In the genomic region with DNA sequence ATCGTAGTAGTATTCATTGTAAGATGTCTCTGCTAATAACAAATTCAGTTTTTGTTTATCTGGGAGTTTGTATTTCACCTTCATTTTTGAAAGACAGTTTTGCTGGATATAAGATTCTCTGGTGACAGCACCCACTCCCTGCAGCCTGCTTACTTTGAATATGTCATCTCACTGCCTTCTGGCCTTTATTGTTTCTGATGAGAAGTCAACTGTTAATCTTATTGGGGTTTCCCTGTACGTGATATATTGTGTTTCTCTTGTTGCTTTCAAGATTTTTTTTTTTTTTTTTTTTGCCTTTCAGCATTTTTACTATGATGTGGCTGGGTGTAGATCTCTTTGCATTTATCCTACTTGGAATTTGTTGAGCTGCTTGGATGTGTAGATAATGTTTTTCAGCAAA, we compare ENCODE assay signal across 31 cellular contexts.
"Had no signal": no experiment of that assay in that cellular context is flagged by ENCODE, and none has a peak within 500 bp of the region (broad histone marks: within the 10 kb centered on the region; RNA-seq: fewer than 3 reads in every experiment).

No MANE protein-coding gene starts in this region.

- H3K4me1 ChIP-seq: neural progenitor cell, right atrium auricular region, testis had no signal

- H3K4me1 Mint-ChIP-seq: nephron progenitor cell, neural progenitor cell had no signal

- DNase-seq: hypothalamus; immature natural killer cell; kidney; left colon; left lung; lower lobe of right lung; mammary epithelial cell; mesendoderm; naive B cell; natural killer cell; nephron progenitor cell; occipital lobe; stimulated activated CD4-positive, alpha-beta T cell treated with anti-CD3 and anti-CD28 coated beads, Interleukin-12 subunit alpha, Interleukin-12 subunit beta, amount 100 ng/mL, for 4 hours; stimulated activated CD4-positive, alpha-beta T cell treated with anti-CD3 and anti-CD28 coated beads, Interleukin-15, amount 100 ng/mL, for 24 hours; stimulated activated CD4-positive, alpha-beta T cell treated with anti-CD3 and anti-CD28 coated beads, Interleukin-2, amount 100 ng/mL, for 24 hours; stimulated activated CD4-positive, alpha-beta T cell treated with anti-CD3 and anti-CD28 coated beads, Interleukin-4, amount 100 ng/mL, for 1 hour; stimulated activated naive B cell treated with anti-CD40 and anti-IgM and Interleukin-4, amounts not matched to agents 10 μg/mL and 1 μg/mL and 100 μg/mL, for 72 hours; stimulated activated naive CD8-positive, alpha-beta T cell treated with anti-CD3 and anti-CD28 coated beads, Interleukin-15, Interleukin-2, amounts not matched to agents 100 U/mL and 50 U/mL, for 24 hours; stomach; testis; thyroid gland; transverse colon; upper lobe of left lung had no signal

- H3K4me3 ChIP-seq: left lung, lower lobe of right lung, neural progenitor cell, right atrium auricular region, skin epidermis, stomach, testis, thyroid gland, transverse colon, upper lobe of left lung, vagina had no signal

- ATAC-seq: left colon; left lung; lower lobe of right lung; natural killer cell; sciatic nerve; stimulated activated naive B cell treated with anti-CD40 and anti-IgM and Interleukin-4, amounts not matched to agents 10 μg/mL and 1 μg/mL and 100 μg/mL, for 72 hours; stimulated activated naive CD8-positive, alpha-beta T cell treated with anti-CD3 and anti-CD28 coated beads, Interleukin-15, Interleukin-2, amounts not matched to agents 100 U/mL and 50 U/mL, for 24 hours had no signal

- H3K27ac ChIP-seq: left lung, lower lobe of right lung, neural progenitor cell, neutrophil, right atrium auricular region, skin epidermis, stomach, testis, thyroid gland, transverse colon, upper lobe of left lung, vagina had no signal

- H3K9me3 ChIP-seq: lower lobe of right lung, neutrophil, stomach, testis, thyroid gland, transverse colon, vagina had no signal

- H3K27ac Mint-ChIP-seq: mesothelial cell of epicardium; naive B cell; natural killer cell; nephron progenitor cell; neural progenitor cell; progenitor cell of endocrine pancreas; stimulated activated naive B cell treated with anti-CD40 and anti-IgM and Interleukin-4, amounts not matched to agents 10 μg/mL and 1 μg/mL and 100 μg/mL, for 72 hours had no signal

- H3K36me3 ChIP-seq: right atrium auricular region, thyroid gland had no signal

- H3K4me3 Mint-ChIP-seq: mesothelial cell of epicardium; natural killer cell; nephron progenitor cell; neural progenitor cell; stimulated activated naive B cell treated with anti-CD40 and anti-IgM and Interleukin-4, amounts not matched to agents 10 μg/mL and 1 μg/mL and 100 μg/mL, for 72 hours had no signal

- H3K27me3 Mint-ChIP-seq: naive B cell; progenitor cell of endocrine pancreas; stimulated activated naive B cell treated with anti-CD40 and anti-IgM and Interleukin-4, amounts not matched to agents 10 μg/mL and 1 μg/mL and 100 μg/mL, for 72 hours had no signal
